In genomic region chr6:129709909-129710721, GRCh38 we compare ENCODE assay signal across 8 cellular contexts.
DNase-seq lines count a peak whose midpoint lies in the region; ATAC-seq lines count a peak whose summit lies in the region.

Gene ARHGAP18, minus strand, starts transcription at chr6:129710177. Its CDS starts 41 bp downstream, at chr6:129710136.

- DNase-seq in NCI-H345 (lab: John Stamatoyannopoulos, UW) (peak; percentile 38), NCI-H345 treated with DMSO at 0.1 percent for 48 hours (lab: John Stamatoyannopoulos, UW; ENCODE audit: unreplicated experiment) (no peak), NCI-H2227 treated with DMSO at 0.1 percent for 48 hours (lab: John Stamatoyannopoulos, UW) (peak; percentile 32)
- DNase-seq in activated CD4-positive, alpha-beta T cell treated with anti-CD3 and anti-CD28 coated beads for 1 hour: peak; percentile 49
- DNase-seq in stimulated activated CD4-positive, alpha-beta T cell treated with anti-CD3 and anti-CD28 coated beads, Interleukin-1b, Interleukin-23, amount 100 ng/mL, for 4 hours (ENCODE audit: low read depth in 2 of 2): peak; percentile 37 to 49

- ATAC-seq in HG02938 (IDR thresholded peaks at IDR 0.05; ENCODE audit: unreplicated experiment): peak; percentile 88

- no peaks in the 10 kb centered on the region for H3K27me3 ChIP-seq in layer of hippocampus (ENCODE audit: control insufficient read depth, insufficient read depth, low read length)

- H3K27ac ChIP-seq in cingulate gyrus (ENCODE audit: low read depth, low read length) (peak within 1 kb of the TSS; percentile 5), layer of hippocampus (ENCODE audit: low read depth, low read length) (peak within 1 kb of the TSS; percentile 15)
